2 cellular contexts compared by ENCODE assay signal in the genomic region with DNA sequence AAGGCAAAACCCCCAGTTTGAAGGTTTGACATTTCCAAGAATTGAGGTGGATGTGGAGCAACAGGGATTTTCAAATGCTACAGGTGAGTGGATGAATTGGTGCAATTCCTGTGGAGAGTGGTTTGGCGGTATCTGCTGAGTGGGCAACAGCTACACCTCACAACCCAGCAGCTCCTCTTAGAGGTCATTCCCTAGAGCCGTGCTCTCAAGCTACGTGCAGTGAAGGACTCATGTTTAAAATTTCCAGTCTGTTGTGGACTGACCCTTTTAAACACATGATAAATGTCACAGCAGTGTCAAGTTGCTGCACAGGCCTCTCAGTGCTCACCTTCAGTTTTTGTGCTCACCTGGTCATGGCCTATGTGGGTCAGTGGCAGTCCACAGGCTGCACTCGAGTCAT.
TF ChIP-seq lines count a peak whose summit lies in the region.

No MANE protein-coding gene starts in this region.

TF ChIP-seq in HepG2, 621 proteins besides CTCF, POLR2A, EP300 and RAD21:
- 0 out of 4 replicates have a peak, but pooled peaks of 1 of the 2 experiments have one; percentile 5 for TF ChIP-seq MAFK (conservative IDR thresholded peaks at IDR 0.05 in 1 of 2, IDR thresholded peaks at IDR 0.05 in 1 of 2; ENCODE audit: low read length in 2 of 2)
- TF ChIP-seq ZFP82 (CRISPR knock-in tag; IDR thresholded peaks at IDR 0.05; ENCODE audit: borderline replicate concordance), result no peak
- 0 out of 2 replicates have a peak, but pooled peaks have one; percentile 7 for TF ChIP-seq MAFF (IDR thresholded peaks at IDR 0.05; ENCODE audit: low read depth, low read length)

TF ChIP-seq in K562, 482 proteins besides CTCF, POLR2A, EP300 and RAD21:
- TF ChIP-seq ZNF316 (IDR thresholded peaks at IDR 0.05) (0 out of 2 replicates have a peak, but pooled peaks have one; percentile 14), OTX1 (CRISPR knock-in tag; IDR thresholded peaks at IDR 0.05) (no peak)
